20 cellular contexts compared by ENCODE assay signal in genomic region chr15:77649019-77649418, GRCh38. TPM values are rescaled to one million over a fixed set of nuclear protein-coding genes. Genes with fewer than 3 reads are reported as not detected.
DNase-seq lines count a peak whose midpoint lies in the region; ATAC-seq and TF ChIP-seq lines count a peak whose summit lies in the region.
"Had no signal": no experiment of that assay in that cellular context is flagged by ENCODE, and none has a peak within 500 bp of the region (broad histone marks: within the 10 kb centered on the region; RNA-seq: fewer than 3 reads in every experiment).

No MANE protein-coding gene starts in this region.

- peaks cover 3% of the 10 kb centered on the region; the same call in 1 of the 2 replicates for H3K27me3 Mint-ChIP-seq in WTC11 (ENCODE audit: low read depth)
- peaks cover 100% of the 10 kb centered on the region for H3K27me3 Mint-ChIP-seq in Calu3 (ENCODE audit: unreplicated experiment)

- H3K4me3 Mint-ChIP-seq in WTC11, result no peak overlapping the region
- no peak overlapping the region for H3K4me3 Mint-ChIP-seq in Calu3 (ENCODE audit: low read depth, unreplicated experiment)
- H3K4me3 Mint-ChIP-seq: CD14-positive monocyte; CD4-positive, alpha-beta T cell; CD8-positive, alpha-beta memory T cell; GM23338; H9 had no signal

- peaks cover 5% of the 10 kb centered on the region for H3K9me3 Mint-ChIP-seq in WTC11
- no peaks in the 10 kb centered on the region for H3K9me3 Mint-ChIP-seq in Calu3 (ENCODE audit: low read depth, unreplicated experiment)
- H3K9me3 Mint-ChIP-seq: CD4-positive, alpha-beta T cell had no signal

- POLR2A ChIA-PET in WTC11 (lab: Charles Lee), result no interaction called here

- H3K36me3 ChIP-seq in mucosa of descending colon (ENCODE audit: low read depth), result no peaks in the 10 kb centered on the region
- no peaks in the 10 kb centered on the region for H3K36me3 ChIP-seq in prostate gland
- no peaks in the 10 kb centered on the region for H3K36me3 ChIP-seq in tibial artery
- H3K36me3 ChIP-seq: BE2C; BLaER1 treated with 17β-estradiol and CSF1 and Interleukin-3, amounts not matched to agents 10 nM and 100 nM had no signal

- intact Hi-C loops in mucosa of descending colon (cut with DNase I, micrococcal nuclease) (no loop called here), prostate gland (cut with DNase I) (no loop called here), tibial artery (cut with DNase I; ENCODE audit: low total_unique reads) (no loop called here), Calu3 (cut with micrococcal nuclease; ENCODE audit: unreplicated experiment) (no loop called here)

- no peak for TF ChIP-seq CTCF in LNCaP clone FGC (IDR thresholded peaks at IDR 0.05; ENCODE audit: control insufficient read depth, extremely low read depth, insufficient read depth)
- TF ChIP-seq CTCF in WTC11 (IDR thresholded peaks at IDR 0.05), result no peak
- no peak for TF ChIP-seq CTCF in mucosa of descending colon (IDR thresholded peaks at IDR 0.05)
- TF ChIP-seq CTCF in prostate gland (IDR thresholded peaks at IDR 0.05), result no peak
- no peak for TF ChIP-seq CTCF in tibial artery (IDR thresholded peaks at IDR 0.05)
- TF ChIP-seq CTCF in Calu3 (IDR thresholded peaks at IDR 0.05; ENCODE audit: unreplicated experiment), result no peak

- H3K4me1 ChIP-seq in mucosa of descending colon (ENCODE audit: low read depth) (peaks cover 5% of the 10 kb centered on the region), prostate gland (replicated peaks) (peaks cover 5% of the 10 kb centered on the region), tibial artery (no peaks in the 10 kb centered on the region)

- no peaks in the 10 kb centered on the region for H3K27me3 ChIP-seq in prostate gland (replicated peaks; ENCODE audit: insufficient read depth)
- peaks cover 0 to 20% of the 10 kb centered on the region in 2 donors for H3K27me3 ChIP-seq in tibial artery
- H3K27me3 ChIP-seq: BE2C; BLaER1 treated with 17β-estradiol and CSF1 and Interleukin-3, amounts not matched to agents 10 nM and 100 nM had no signal

- CTCF ChIA-PET in WTC11 (lab: Charles Lee) (interaction anchor here (0.9 to 2.2 kb wide), 4 partner anchors 14 to 172 kb away, joined by 4 to 7 read pairs (median 4); no protein-coding TSS in a partner anchor), Calu3 (lab: Charles Lee) (interaction anchor here (0.7 kb wide), 1 partner anchor 15 kb away, joined by 3 read pairs; no protein-coding TSS in a partner anchor)

- H3K27ac Mint-ChIP-seq in WTC11, result peak overlapping the region; percentile 22; the same call in 1 of the 2 replicates
- H3K27ac Mint-ChIP-seq in Calu3 (ENCODE audit: unreplicated experiment), result no peak overlapping the region
- H3K27ac Mint-ChIP-seq: CD14-positive monocyte; CD4-positive, alpha-beta T cell; CD8-positive, alpha-beta memory T cell; GM23338; H9 had no signal

- TF ChIP-seq POLR2A in prostate gland (IDR thresholded peaks at IDR 0.05), result no peak

- no TSS peak for BruUV-seq in Calu3 (replicated peaks; lab: Mats Ljungman, UMichigan)

- no peak overlapping the region for H3K4me3 ChIP-seq in LNCaP clone FGC (ENCODE audit: low read depth, low read length)
- H3K4me3 ChIP-seq in mucosa of descending colon, result no peak overlapping the region
- H3K4me3 ChIP-seq in prostate gland, result no peak overlapping the region
- no peak overlapping the region for H3K4me3 ChIP-seq in tibial artery
- H3K4me3 ChIP-seq: BLaER1 treated with 17β-estradiol and CSF1 and Interleukin-3, amounts not matched to agents 10 nM and 100 nM; GM23338 had no signal

- H3K4me1 Mint-ChIP-seq in WTC11 (peaks cover 8% of the 10 kb centered on the region), Calu3 (ENCODE audit: low read depth, unreplicated experiment) (no peaks in the 10 kb centered on the region)
- H3K4me1 Mint-ChIP-seq: CD14-positive monocyte; CD8-positive, alpha-beta memory T cell had no signal

- H3K36me3 Mint-ChIP-seq in WTC11, result peaks cover 2% of the 10 kb centered on the region
- H3K36me3 Mint-ChIP-seq in Calu3 (ENCODE audit: insufficient read depth, unreplicated experiment), result peaks cover 1% of the 10 kb centered on the region
- H3K36me3 Mint-ChIP-seq: CD14-positive monocyte; CD8-positive, alpha-beta memory T cell had no signal

- H3K27ac ChIP-seq in prostate gland (no peak overlapping the region), tibial artery (no peak overlapping the region)
- H3K27ac ChIP-seq: 22Rv1; BLaER1 treated with 17β-estradiol and CSF1 and Interleukin-3, amounts not matched to agents 10 nM and 100 nM had no signal

- ATAC-seq in WTC11 (no peak), mucosa of descending colon (peak; percentile 50)
- ATAC-seq: GM23338, HCT116 had no signal

- DNase-seq in LNCaP clone FGC (ENCODE audit: low read depth) (peak; percentile 62), WTC11 (ENCODE audit: low spot score) (no peak), mucosa of descending colon (peak in 1 of 3 donors; percentile 20), prostate gland (ENCODE audit: low spot score) (peak; percentile 44), NCI-H1930 (lab: John Stamatoyannopoulos, UW) (no peak), tibial artery (no peak), Calu3 (no peak), NCI-H1105 treated with DMSO at 0.1 percent for 48 hours (lab: John Stamatoyannopoulos, UW) (no peak)
- DNase-seq: BE2C; CD4-positive, alpha-beta T cell; CD8-positive, alpha-beta memory T cell; DMS53; DMS79 treated with DMSO at 0.1 percent for 48 hours; GF-D8; H9 had no signal

- WGBS in prostate gland, result 74% methylated on average over 6 of the region's 6 CpGs

- H3K9me3 ChIP-seq in mucosa of descending colon, result peaks cover 2% of the 10 kb centered on the region
- H3K9me3 ChIP-seq in prostate gland, result no peaks in the 10 kb centered on the region
- peaks cover 0 to 3% (median 2%) of the 10 kb centered on the region in 3 donors for H3K9me3 ChIP-seq in tibial artery
- H3K9me3 ChIP-seq: BE2C had no signal

TF ChIP-seq in WTC11, 78 proteins besides CTCF, POLR2A, EP300 and RAD21:
- no peak for TF ChIP-seq STAT6 (CRISPR knock-in tag; conservative IDR thresholded peaks at IDR 0.05; ENCODE audit: low read depth)
- no peak for TF ChIP-seq ESRRA (CRISPR knock-in tag; IDR thresholded peaks at IDR 0.05; ENCODE audit: borderline replicate concordance)
- no peak for TF ChIP-seq NFYB (CRISPR knock-in tag; conservative IDR thresholded peaks at IDR 0.05; ENCODE audit: low read depth)
- TF ChIP-seq NR3C1 (CRISPR knock-in tag; conservative IDR thresholded peaks at IDR 0.05; ENCODE audit: low read depth), result no peak
- TF ChIP-seq ATF6 (CRISPR knock-in tag; IDR thresholded peaks at IDR 0.05), result no peak
- no peak for TF ChIP-seq ZNF317 (CRISPR knock-in tag; IDR thresholded peaks at IDR 0.05; ENCODE audit: borderline replicate concordance, low read depth)
- TF ChIP-seq FOXK1 (CRISPR knock-in tag; IDR thresholded peaks at IDR 0.05), result no peak
- TF ChIP-seq ERG (CRISPR knock-in tag; IDR thresholded peaks at IDR 0.05), result no peak
- TF ChIP-seq CREM (CRISPR knock-in tag; IDR thresholded peaks at IDR 0.05), result no peak
- no peak for TF ChIP-seq ZNF423 (CRISPR knock-in tag; IDR thresholded peaks at IDR 0.05)

RNA-seq across cellular contexts. Expression of gene LINGO1, which starts 16.3 kb away (rescaled TPM):
- 51.3 to 60.5 TPM (median 58.9 TPM) in 3 replicates for total RNA-seq in WTC11 (2021)
- total RNA-seq in mucosa of descending colon, result 1 to 10 TPM; 1.8 to 2.6 (median 1.9) TPM
- total RNA-seq in prostate gland, result 10 to 100 TPM in 1 of 2 donors, 1 to 10 TPM in 1; 2.9 to 10.2 TPM
- total RNA-seq in Calu3 (2022), result 0.27 TPM in 1 of 2 replicates, not detected in the other
- total RNA-seq: CD4-positive, alpha-beta T cell; CD8-positive, alpha-beta memory T cell had no signal

Comparison
In these comparisons a context has a peak if more than half of its experiments do, and no peak if none do; other contexts are left out.
1. DNase-seq: peak in LNCaP clone FGC (single experiment) and prostate gland (single experiment); none in WTC11 (single experiment), NCI-H1930 (0 of 2), tibial artery (0 of 2), Calu3 (single experiment) and NCI-H1105 treated with DMSO at 0.1 percent for 48 hours (single experiment).